In the genomic region with DNA sequence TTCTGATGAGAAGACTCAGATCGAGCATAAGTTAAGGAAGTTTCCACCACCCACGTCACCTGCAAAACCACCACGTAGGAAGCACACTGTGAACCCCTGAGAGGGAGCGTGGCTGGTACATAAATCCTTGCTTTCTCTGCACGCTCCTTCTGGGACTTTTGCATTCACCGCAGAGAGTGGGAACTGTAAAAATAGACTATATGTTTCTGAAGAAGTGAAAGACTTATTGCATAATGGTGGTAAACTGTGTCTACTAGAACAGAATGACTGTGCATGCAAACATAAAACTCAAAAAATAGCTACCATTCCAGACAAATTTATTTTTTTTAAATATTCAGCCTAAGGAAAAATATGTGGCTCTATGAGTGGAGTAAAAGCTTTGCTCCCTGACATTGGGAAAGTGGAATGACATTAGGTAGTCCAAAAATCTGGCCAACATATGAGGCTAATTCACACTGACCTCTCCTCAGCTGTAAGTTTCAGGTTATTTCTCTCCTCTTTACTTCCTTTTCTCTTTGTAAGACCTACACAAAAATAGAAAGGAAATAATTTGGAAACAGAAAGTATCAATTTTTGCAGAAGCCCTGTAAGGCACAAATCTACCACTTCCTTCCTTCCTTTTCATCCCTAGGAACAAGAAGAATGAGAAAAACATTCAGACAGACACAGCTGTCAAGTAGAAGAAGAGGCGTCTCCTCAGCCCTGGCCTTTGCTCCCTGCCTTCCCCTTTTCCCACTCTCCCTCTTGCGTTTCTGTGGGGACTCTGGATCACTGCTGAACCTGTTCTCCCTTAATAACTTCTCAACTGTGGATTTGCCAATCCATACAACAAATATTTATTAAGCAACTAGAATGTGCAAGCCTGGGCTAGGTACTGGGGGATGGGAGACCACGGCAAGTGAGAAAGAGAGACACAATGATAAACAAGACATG, we compare ENCODE assay signal across 1 cellular context.
A peak's percentile ranks its signal among the peaks of the same experiment; 100 is the strongest.
TF ChIP-seq lines count a peak whose summit lies in the region.

No MANE protein-coding gene starts in this region.

TF ChIP-seq in GM12878, 131 proteins besides CTCF, POLR2A, EP300 and RAD21 (continued from another document and continues in another):
- TF ChIP-seq, protein P1, sequence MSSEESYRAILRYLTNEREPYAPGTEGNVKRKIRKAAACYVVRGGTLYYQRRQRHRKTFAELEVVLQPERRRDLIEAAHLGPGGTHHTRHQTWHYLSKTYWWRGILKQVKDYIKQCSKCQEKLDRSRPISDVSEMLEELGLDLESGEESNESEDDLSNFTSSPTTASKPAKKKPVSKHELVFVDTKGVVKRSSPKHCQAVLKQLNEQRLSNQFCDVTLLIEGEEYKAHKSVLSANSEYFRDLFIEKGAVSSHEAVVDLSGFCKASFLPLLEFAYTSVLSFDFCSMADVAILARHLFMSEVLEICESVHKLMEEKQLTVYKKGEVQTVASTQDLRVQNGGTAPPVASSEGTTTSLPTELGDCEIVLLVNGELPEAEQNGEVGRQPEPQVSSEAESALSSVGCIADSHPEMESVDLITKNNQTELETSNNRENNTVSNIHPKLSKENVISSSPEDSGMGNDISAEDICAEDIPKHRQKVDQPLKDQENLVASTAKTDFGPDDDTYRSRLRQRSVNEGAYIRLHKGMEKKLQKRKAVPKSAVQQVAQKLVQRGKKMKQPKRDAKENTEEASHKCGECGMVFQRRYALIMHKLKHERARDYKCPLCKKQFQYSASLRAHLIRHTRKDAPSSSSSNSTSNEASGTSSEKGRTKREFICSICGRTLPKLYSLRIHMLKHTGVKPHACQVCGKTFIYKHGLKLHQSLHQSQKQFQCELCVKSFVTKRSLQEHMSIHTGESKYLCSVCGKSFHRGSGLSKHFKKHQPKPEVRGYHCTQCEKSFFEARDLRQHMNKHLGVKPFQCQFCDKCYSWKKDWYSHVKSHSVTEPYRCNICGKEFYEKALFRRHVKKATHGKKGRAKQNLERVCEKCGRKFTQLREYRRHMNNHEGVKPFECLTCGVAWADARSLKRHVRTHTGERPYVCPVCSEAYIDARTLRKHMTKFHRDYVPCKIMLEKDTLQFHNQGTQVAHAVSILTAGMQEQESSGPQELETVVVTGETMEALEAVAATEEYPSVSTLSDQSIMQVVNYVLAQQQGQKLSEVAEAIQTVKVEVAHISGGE (CRISPR knock-in tag; IDR thresholded peaks at IDR 0.05): no peak
- TF ChIP-seq KDM1A (IDR thresholded peaks at IDR 0.05; ENCODE audit: borderline replicate concordance) (no peak), CBX5 (IDR thresholded peaks at IDR 0.05; ENCODE audit: low read depth) (no peak), NFXL1 (IDR thresholded peaks at IDR 0.05; ENCODE audit: borderline replicate concordance) (no peak), CUX1 (IDR thresholded peaks at IDR 0.05; ENCODE audit: insufficient replicate concordance, low read depth, low read length) (no peak), HDAC2 (IDR thresholded peaks at IDR 0.05) (no peak), CREB1 (IDR thresholded peaks at IDR 0.05; ENCODE audit: low read depth) (peak; percentile 75), EGR1 (IDR thresholded peaks at IDR 0.05; ENCODE audit: borderline replicate concordance in 1 of 2, low read depth in 2 of 2, low read length in 2 of 2) (peak in 1 of 2 experiments; percentile 77; a peak in 1 of 3 replicates), TCF3 (IDR thresholded peaks at IDR 0.05; ENCODE audit: borderline replicate concordance, insufficient read depth, low read depth, low read length) (0 out of 2 replicates have a peak, but pooled peaks have one; percentile 32), ATF2 (IDR thresholded peaks at IDR 0.05; ENCODE audit: low read length) (peak; percentile 88), NRF1 (conservative IDR thresholded peaks at IDR 0.05; ENCODE audit: low read depth, low read length) (no peak), PML (IDR thresholded peaks at IDR 0.05; ENCODE audit: low read length) (no peak), GATAD2B (conservative IDR thresholded peaks at IDR 0.05; ENCODE audit: low read depth) (peak; percentile 58; the same call in 1 of the 2 replicates), POLR2AphosphoS5 (IDR thresholded peaks at IDR 0.05; ENCODE audit: low read length) (no peak), FOXK2 (IDR thresholded peaks at IDR 0.05) (no peak), TAF1 (IDR thresholded peaks at IDR 0.05; ENCODE audit: borderline replicate concordance, low read depth, low read length) (no peak), ATF7 (IDR thresholded peaks at IDR 0.05; ENCODE audit: low read depth) (peak; percentile 69; the same call in 1 of the 2 replicates), CBFB (IDR thresholded peaks at IDR 0.05; ENCODE audit: low read depth) (peak; percentile 82), HDGF (IDR thresholded peaks at IDR 0.05) (no peak), PAX5 (IDR thresholded peaks at IDR 0.05; ENCODE audit: borderline replicate concordance, low read depth, low read length) (peak; percentile 81; the same call in 1 of the 2 replicates), STAT3 (IDR thresholded peaks at IDR 0.05; ENCODE audit: low read depth, low read length) (no peak), MYB (IDR thresholded peaks at IDR 0.05; ENCODE audit: borderline replicate concordance, low read depth, low read length) (no peak), IRF3 (IDR thresholded peaks at IDR 0.05) (no peak), CEBPB (IDR thresholded peaks at IDR 0.05; ENCODE audit: borderline replicate concordance in 1 of 2, low read depth in 2 of 2, low read length in 2 of 2) (peak; percentile 81 to 98), YBX1 (IDR thresholded peaks at IDR 0.05) (no peak), BMI1 (IDR thresholded peaks at IDR 0.05; ENCODE audit: borderline replicate concordance) (peak; percentile 28; the same call in 1 of the 2 replicates), PAX8 (IDR thresholded peaks at IDR 0.05) (no peak), ZZZ3 (IDR thresholded peaks at IDR 0.05; ENCODE audit: control insufficient read depth, insufficient read length, low read depth) (no peak), MEF2B (IDR thresholded peaks at IDR 0.05; ENCODE audit: partially characterized antibody, poor library complexity, severe bottlenecking) (peak; percentile 76), BCL3 (IDR thresholded peaks at IDR 0.05; ENCODE audit: borderline replicate concordance, insufficient read depth, low read depth, low read length, poor library complexity, severe bottlenecking) (no peak), BHLHE40 (IDR thresholded peaks at IDR 0.05; ENCODE audit: borderline replicate concordance in 1 of 2, low read depth in 2 of 2, low read length in 1 of 2) (peak; percentile 67 to 73; a peak in 3 of 4 replicates), FOXM1 (IDR thresholded peaks at IDR 0.05; ENCODE audit: low read depth, low read length) (peak; percentile 94), FOS (IDR thresholded peaks at IDR 0.05; ENCODE audit: borderline replicate concordance, extremely low read depth, insufficient read length) (no peak)
- TF ChIP-seq, protein P2, sequence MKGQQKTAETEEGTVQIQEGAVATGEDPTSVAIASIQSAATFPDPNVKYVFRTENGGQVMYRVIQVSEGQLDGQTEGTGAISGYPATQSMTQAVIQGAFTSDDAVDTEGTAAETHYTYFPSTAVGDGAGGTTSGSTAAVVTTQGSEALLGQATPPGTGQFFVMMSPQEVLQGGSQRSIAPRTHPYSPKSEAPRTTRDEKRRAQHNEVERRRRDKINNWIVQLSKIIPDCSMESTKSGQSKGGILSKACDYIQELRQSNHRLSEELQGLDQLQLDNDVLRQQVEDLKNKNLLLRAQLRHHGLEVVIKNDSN (IDR thresholded peaks at IDR 0.05; ENCODE audit: borderline replicate concordance, extremely low read length, insufficient read depth, low read depth, low read length): no peak
- TF ChIP-seq, protein P3, sequence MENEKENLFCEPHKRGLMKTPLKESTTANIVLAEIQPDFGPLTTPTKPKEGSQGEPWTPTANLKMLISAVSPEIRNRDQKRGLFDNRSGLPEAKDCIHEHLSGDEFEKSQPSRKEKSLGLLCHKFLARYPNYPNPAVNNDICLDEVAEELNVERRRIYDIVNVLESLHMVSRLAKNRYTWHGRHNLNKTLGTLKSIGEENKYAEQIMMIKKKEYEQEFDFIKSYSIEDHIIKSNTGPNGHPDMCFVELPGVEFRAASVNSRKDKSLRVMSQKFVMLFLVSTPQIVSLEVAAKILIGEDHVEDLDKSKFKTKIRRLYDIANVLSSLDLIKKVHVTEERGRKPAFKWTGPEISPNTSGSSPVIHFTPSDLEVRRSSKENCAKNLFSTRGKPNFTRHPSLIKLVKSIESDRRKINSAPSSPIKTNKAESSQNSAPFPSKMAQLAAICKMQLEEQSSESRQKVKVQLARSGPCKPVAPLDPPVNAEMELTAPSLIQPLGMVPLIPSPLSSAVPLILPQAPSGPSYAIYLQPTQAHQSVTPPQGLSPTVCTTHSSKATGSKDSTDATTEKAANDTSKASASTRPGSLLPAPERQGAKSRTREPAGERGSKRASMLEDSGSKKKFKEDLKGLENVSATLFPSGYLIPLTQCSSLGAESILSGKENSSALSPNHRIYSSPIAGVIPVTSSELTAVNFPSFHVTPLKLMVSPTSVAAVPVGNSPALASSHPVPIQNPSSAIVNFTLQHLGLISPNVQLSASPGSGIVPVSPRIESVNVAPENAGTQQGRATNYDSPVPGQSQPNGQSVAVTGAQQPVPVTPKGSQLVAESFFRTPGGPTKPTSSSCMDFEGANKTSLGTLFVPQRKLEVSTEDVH (IDR thresholded peaks at IDR 0.05; ENCODE audit: low read depth, partially characterized antibody): no peak
- TF ChIP-seq, protein P4, sequence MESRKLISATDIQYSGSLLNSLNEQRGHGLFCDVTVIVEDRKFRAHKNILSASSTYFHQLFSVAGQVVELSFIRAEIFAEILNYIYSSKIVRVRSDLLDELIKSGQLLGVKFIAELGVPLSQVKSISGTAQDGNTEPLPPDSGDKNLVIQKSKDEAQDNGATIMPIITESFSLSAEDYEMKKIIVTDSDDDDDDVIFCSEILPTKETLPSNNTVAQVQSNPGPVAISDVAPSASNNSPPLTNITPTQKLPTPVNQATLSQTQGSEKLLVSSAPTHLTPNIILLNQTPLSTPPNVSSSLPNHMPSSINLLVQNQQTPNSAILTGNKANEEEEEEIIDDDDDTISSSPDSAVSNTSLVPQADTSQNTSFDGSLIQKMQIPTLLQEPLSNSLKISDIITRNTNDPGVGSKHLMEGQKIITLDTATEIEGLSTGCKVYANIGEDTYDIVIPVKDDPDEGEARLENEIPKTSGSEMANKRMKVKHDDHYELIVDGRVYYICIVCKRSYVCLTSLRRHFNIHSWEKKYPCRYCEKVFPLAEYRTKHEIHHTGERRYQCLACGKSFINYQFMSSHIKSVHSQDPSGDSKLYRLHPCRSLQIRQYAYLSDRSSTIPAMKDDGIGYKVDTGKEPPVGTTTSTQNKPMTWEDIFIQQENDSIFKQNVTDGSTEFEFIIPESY (IDR thresholded peaks at IDR 0.05): no peak
